In the genomic region with DNA sequence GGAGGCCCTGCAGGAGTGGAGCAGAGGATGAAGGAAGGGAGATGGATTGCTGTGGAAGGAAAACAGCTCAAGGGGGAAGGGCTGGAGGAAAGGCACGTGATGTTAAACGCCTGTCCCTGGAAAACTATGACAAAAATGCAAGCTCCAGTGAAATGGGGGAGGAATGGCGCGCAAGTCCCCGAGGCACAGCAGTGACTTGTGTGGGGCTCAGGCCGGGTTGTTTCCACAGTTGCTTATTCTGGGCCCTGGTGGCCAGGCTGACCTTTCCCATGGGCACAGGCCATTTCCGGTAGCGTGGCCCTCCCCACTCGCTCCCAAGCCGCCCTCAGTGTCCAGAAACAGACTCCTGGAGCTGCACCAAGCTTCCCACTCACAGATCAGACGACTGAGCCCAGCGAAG, we compare ENCODE assay signal across 1 cellular context.
A peak's percentile ranks its signal among the peaks of the same experiment; 100 is the strongest.
TF ChIP-seq lines count a peak whose summit lies in the region.

No MANE protein-coding gene starts in this region.

TF ChIP-seq in IMR-90, 13 proteins besides CTCF, POLR2A, EP300 and RAD21 (continued from another document):
- TF ChIP-seq, protein P1, sequence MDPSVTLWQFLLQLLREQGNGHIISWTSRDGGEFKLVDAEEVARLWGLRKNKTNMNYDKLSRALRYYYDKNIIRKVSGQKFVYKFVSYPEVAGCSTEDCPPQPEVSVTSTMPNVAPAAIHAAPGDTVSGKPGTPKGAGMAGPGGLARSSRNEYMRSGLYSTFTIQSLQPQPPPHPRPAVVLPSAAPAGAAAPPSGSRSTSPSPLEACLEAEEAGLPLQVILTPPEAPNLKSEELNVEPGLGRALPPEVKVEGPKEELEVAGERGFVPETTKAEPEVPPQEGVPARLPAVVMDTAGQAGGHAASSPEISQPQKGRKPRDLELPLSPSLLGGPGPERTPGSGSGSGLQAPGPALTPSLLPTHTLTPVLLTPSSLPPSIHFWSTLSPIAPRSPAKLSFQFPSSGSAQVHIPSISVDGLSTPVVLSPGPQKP (IDR thresholded peaks at IDR 0.05; ENCODE audit: borderline replicate concordance, low read depth, low read length): no peak
- TF ChIP-seq MAFK (IDR thresholded peaks at IDR 0.05; ENCODE audit: low read depth, low read length) (no peak), BHLHE40 (IDR thresholded peaks at IDR 0.05; ENCODE audit: low read depth, low read length) (peak; percentile 86), NFE2L2 (IDR thresholded peaks at IDR 0.05; ENCODE audit: low read depth, low read length) (no peak), CHD1 (IDR thresholded peaks at IDR 0.05; ENCODE audit: low read depth, low read length) (no peak), SMC3 (IDR thresholded peaks at IDR 0.05; ENCODE audit: low read depth, low read length) (no peak), MAZ (IDR thresholded peaks at IDR 0.05; ENCODE audit: borderline replicate concordance, low read depth, low read length) (no peak), CEBPB (IDR thresholded peaks at IDR 0.05; ENCODE audit: low read depth, low read length) (no peak), RCOR1 (IDR thresholded peaks at IDR 0.05; ENCODE audit: insufficient replicate concordance, low read length) (no peak)
- TF ChIP-seq, protein P2, sequence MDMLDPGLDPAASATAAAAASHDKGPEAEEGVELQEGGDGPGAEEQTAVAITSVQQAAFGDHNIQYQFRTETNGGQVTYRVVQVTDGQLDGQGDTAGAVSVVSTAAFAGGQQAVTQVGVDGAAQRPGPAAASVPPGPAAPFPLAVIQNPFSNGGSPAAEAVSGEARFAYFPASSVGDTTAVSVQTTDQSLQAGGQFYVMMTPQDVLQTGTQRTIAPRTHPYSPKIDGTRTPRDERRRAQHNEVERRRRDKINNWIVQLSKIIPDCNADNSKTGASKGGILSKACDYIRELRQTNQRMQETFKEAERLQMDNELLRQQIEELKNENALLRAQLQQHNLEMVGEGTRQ (IDR thresholded peaks at IDR 0.05; ENCODE audit: low read depth, low read length): peak; percentile 85
TF ChIP-seq in IMR-90: peak in this region for 2.
